Comparison of ENCODE assay signal across 13 cellular contexts in the genomic region with DNA sequence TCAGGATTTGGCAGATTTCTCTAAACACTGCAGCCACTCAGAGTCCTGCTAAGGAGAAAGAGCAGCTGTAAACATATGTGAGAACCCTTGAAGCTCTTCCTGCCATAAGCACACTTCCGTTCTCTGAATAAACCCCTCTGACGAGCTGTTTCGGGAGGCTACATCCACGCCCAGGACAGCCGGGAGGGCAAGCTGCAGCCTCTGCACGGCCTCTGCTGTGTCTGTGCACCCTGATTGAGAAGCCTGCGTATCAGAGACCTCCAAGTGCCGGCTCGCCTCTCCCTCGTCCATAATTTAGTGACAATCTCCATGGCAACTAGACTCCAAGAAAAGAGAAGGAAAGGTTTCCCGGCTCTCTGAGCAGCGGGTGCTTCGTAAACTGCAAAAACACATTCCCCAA.
A peak's percentile ranks its signal among the peaks of the same experiment; 100 is the strongest.
DNase-seq lines count a peak whose midpoint lies in the region; ATAC-seq, FAIRE-seq and TF ChIP-seq lines count a peak whose summit lies in the region.
"Had no signal": no experiment of that assay in that cellular context is flagged by ENCODE, and none has a peak within 500 bp of the region (broad histone marks: within the 10 kb centered on the region; RNA-seq: fewer than 3 reads in every experiment).

No MANE protein-coding gene starts in this region.

- H3K27me3 ChIP-seq in BLaER1 (no peaks in the 10 kb centered on the region), H7 (ENCODE audit: control insufficient read depth, insufficient read depth, low read length) (no peaks in the 10 kb centered on the region)
- H3K27me3 ChIP-seq: SJSA1 had no signal

- no peak for TF ChIP-seq CTCF in kidney (IDR thresholded peaks at IDR 0.05; ENCODE audit: borderline replicate concordance, extremely low read depth, insufficient read depth)

- peak overlapping the region; percentile 64 for H3K4me2 ChIP-seq in BLaER1

- no peak for ATAC-seq in HG03139 (IDR thresholded peaks at IDR 0.05; ENCODE audit: unreplicated experiment)
- ATAC-seq in GM21619 (IDR thresholded peaks at IDR 0.05; ENCODE audit: unreplicated experiment): no peak

- H3K4me1 ChIP-seq in BLaER1: peaks cover 42% of the 10 kb centered on the region
- H3K4me1 ChIP-seq in kidney (ENCODE audit: control insufficient read depth in 1 of 2, insufficient read depth in 1 of 2, low read depth in 1 of 2, low read length in 2 of 2): no peaks in the 10 kb centered on the region

- H3K36me3 ChIP-seq in BLaER1: no peaks in the 10 kb centered on the region
- no peaks in the 10 kb centered on the region for H3K36me3 ChIP-seq in H7 (replicated peaks; ENCODE audit: control insufficient read depth, insufficient read depth, low read length)
- H3K36me3 ChIP-seq in kidney (ENCODE audit: control insufficient read depth in 1 of 2, insufficient read depth in 2 of 2, low read length in 2 of 2): no peaks in the 10 kb centered on the region
- H3K36me3 ChIP-seq: SJSA1 had no signal

- no peaks in the 10 kb centered on the region for H4K20me1 ChIP-seq in BLaER1

- H3K27ac ChIP-seq in BLaER1 (0 out of 2 replicates have a peak overlapping the region, but pooled peaks have one; percentile 27), kidney (ENCODE audit: low read depth in 2 of 2, low read length in 2 of 2) (no peak overlapping the region)
- H3K27ac ChIP-seq: coronary artery, SJSA1 had no signal

- H3K4me3 ChIP-seq in BLaER1: no peak overlapping the region
- H3K4me3 ChIP-seq in H7 (ENCODE audit: insufficient read depth, low read depth, low read length): no peak overlapping the region
- no peak overlapping the region for H3K4me3 ChIP-seq in kidney (ENCODE audit: low read length in 2 of 2)
- H3K4me3 ChIP-seq: coronary artery, SJSA1 had no signal

- H3K9ac ChIP-seq in BLaER1 (no peak overlapping the region), kidney (ENCODE audit: low read length in 2 of 2) (no peak overlapping the region)

- intact Hi-C loops in kidney (cut with DNase I): no loop called here

- H3K9me3 ChIP-seq in BLaER1 (no peaks in the 10 kb centered on the region), kidney (ENCODE audit: control insufficient read depth in 1 of 2, low read length in 2 of 2) (no peaks in the 10 kb centered on the region)
- H3K9me3 ChIP-seq: SJSA1 had no signal

- no peak for FAIRE-seq in kidney (lab: Jason Lieb, UNC)
- FAIRE-seq: urothelium cell line had no signal

- DNase-seq in H7: peak; percentile 74
- peak; percentile 68 for DNase-seq in NCI-H524 treated with DMSO at 0.1 percent for 48 hours (lab: John Stamatoyannopoulos, UW)
- DNase-seq in kidney: peak; percentile 54
- DNase-seq in NCI-H2196 (lab: John Stamatoyannopoulos, UW; ENCODE audit: unreplicated experiment): no peak
- no peak for DNase-seq in effector CD8-positive, alpha-beta T cell (lab: John Stamatoyannopoulos, UW)
- DNase-seq: activated CD8-positive, alpha-beta memory T cell treated with anti-CD3 and anti-CD28 coated beads, Interleukin-2, amount 50 U/mL, for 48 hours; NCI-H526 had no signal

Comparison
In these comparisons a context has a peak if more than half of its experiments do, and no peak if none do; other contexts are left out.
1. DNase-seq: peak in H7 (single experiment), NCI-H524 treated with DMSO at 0.1 percent for 48 hours (single experiment) and kidney (single experiment); none in NCI-H2196 (single experiment) and effector CD8-positive, alpha-beta T cell (single experiment).